Comparison of ENCODE assay signal across 1 cellular context in the genomic region with DNA sequence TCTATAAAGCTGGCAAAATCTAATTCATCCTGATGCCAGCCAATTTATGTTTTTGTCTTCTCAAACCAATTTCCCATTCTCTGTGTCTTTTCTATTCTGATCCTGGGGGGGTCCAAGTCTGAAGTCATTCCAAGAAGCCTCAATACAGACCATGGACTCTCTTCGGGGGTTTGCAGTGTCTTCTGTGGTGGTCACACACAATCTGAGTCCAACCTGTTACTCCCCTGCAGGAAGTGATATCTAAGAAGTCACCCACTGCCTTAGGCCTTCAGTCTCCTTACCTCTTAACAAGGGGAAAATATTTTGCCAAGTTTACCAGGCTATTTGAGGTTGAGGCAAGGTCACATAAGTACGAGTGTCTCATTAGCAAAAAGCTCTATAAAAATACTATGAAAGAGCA.
TF ChIP-seq lines count a peak whose summit lies in the region.

No MANE protein-coding gene starts in this region.

TF ChIP-seq in GM23338, 12 proteins besides CTCF, POLR2A, EP300 and RAD21 (continued from another document):
- TF ChIP-seq, protein P1, sequence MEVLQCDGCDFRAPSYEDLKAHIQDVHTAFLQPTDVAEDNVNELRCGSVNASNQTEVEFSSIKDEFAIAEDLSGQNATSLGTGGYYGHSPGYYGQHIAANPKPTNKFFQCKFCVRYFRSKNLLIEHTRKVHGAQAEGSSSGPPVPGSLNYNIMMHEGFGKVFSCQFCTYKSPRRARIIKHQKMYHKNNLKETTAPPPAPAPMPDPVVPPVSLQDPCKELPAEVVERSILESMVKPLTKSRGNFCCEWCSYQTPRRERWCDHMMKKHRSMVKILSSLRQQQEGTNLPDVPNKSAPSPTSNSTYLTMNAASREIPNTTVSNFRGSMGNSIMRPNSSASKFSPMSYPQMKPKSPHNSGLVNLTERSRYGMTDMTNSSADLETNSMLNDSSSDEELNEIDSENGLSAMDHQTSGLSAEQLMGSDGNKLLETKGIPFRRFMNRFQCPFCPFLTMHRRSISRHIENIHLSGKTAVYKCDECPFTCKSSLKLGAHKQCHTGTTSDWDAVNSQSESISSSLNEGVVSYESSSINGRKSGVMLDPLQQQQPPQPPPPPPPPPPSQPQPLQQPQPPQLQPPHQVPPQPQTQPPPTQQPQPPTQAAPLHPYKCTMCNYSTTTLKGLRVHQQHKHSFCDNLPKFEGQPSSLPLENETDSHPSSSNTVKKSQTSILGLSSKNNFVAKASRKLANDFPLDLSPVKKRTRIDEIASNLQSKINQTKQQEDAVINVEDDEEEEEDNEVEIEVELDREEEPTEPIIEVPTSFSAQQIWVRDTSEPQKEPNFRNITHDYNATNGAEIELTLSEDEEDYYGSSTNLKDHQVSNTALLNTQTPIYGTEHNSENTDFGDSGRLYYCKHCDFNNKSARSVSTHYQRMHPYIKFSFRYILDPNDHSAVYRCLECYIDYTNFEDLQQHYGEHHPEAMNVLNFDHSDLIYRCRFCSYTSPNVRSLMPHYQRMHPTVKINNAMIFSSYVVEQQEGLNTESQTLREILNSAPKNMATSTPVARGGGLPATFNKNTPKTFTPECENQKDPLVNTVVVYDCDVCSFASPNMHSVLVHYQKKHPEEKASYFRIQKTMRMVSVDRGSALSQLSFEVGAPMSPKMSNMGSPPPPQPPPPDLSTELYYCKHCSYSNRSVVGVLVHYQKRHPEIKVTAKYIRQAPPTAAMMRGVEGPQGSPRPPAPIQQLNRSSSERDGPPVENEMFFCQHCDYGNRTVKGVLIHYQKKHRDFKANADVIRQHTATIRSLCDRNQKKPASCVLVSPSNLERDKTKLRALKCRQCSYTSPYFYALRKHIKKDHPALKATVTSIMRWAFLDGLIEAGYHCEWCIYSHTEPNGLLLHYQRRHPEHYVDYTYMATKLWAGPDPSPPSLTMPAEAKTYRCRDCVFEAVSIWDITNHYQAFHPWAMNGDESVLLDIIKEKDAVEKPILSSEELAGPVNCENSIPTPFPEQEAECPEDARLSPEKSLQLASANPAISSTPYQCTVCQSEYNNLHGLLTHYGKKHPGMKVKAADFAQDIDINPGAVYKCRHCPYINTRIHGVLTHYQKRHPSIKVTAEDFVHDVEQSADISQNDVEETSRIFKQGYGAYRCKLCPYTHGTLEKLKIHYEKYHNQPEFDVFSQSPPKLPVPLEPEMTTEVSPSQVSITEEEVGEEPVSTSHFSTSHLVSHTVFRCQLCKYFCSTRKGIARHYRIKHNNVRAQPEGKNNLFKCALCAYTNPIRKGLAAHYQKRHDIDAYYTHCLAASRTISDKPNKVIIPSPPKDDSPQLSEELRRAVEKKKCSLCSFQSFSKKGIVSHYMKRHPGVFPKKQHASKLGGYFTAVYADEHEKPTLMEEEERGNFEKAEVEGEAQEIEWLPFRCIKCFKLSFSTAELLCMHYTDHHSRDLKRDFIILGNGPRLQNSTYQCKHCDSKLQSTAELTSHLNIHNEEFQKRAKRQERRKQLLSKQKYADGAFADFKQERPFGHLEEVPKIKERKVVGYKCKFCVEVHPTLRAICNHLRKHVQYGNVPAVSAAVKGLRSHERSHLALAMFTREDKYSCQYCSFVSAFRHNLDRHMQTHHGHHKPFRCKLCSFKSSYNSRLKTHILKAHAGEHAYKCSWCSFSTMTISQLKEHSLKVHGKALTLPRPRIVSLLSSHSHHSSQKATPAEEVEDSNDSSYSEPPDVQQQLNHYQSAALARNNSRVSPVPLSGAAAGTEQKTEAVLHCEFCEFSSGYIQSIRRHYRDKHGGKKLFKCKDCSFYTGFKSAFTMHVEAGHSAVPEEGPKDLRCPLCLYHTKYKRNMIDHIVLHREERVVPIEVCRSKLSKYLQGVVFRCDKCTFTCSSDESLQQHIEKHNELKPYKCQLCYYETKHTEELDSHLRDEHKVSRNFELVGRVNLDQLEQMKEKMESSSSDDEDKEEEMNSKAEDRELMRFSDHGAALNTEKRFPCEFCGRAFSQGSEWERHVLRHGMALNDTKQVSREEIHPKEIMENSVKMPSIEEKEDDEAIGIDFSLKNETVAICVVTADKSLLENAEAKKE (CRISPR knock-in tag; IDR thresholded peaks at IDR 0.05), result no peak
- TF ChIP-seq ZNF331 (CRISPR knock-in tag; IDR thresholded peaks at IDR 0.05; ENCODE audit: low read depth) (no peak), NANOG (IDR thresholded peaks at IDR 0.05; ENCODE audit: borderline replicate concordance) (no peak), CREB1 (CRISPR knock-in tag; IDR thresholded peaks at IDR 0.05; ENCODE audit: low read depth) (no peak)
- TF ChIP-seq, protein P2, sequence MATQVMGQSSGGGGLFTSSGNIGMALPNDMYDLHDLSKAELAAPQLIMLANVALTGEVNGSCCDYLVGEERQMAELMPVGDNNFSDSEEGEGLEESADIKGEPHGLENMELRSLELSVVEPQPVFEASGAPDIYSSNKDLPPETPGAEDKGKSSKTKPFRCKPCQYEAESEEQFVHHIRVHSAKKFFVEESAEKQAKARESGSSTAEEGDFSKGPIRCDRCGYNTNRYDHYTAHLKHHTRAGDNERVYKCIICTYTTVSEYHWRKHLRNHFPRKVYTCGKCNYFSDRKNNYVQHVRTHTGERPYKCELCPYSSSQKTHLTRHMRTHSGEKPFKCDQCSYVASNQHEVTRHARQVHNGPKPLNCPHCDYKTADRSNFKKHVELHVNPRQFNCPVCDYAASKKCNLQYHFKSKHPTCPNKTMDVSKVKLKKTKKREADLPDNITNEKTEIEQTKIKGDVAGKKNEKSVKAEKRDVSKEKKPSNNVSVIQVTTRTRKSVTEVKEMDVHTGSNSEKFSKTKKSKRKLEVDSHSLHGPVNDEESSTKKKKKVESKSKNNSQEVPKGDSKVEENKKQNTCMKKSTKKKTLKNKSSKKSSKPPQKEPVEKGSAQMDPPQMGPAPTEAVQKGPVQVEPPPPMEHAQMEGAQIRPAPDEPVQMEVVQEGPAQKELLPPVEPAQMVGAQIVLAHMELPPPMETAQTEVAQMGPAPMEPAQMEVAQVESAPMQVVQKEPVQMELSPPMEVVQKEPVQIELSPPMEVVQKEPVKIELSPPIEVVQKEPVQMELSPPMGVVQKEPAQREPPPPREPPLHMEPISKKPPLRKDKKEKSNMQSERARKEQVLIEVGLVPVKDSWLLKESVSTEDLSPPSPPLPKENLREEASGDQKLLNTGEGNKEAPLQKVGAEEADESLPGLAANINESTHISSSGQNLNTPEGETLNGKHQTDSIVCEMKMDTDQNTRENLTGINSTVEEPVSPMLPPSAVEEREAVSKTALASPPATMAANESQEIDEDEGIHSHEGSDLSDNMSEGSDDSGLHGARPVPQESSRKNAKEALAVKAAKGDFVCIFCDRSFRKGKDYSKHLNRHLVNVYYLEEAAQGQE (IDR thresholded peaks at IDR 0.05; ENCODE audit: unreplicated experiment), result no peak
